ENCODE assay signal across 8 cellular contexts in genomic region chr12:131681746-131682510, GRCh38. TPM values are rescaled to one million over a fixed set of nuclear protein-coding genes. Genes with fewer than 3 reads are reported as not detected.
A peak's percentile ranks its signal among the peaks of the same experiment; 100 is the strongest.
DNase-seq lines count a peak whose midpoint lies in the region; ATAC-seq and TF ChIP-seq lines count a peak whose summit lies in the region.
"Not testable (repeated sequence)": the region's sequence is repeated elsewhere in the genome, so short reads cannot be mapped to it uniquely, and the experiment has no call there.

No MANE protein-coding gene starts in this region.

- peaks cover 3 to 17% (median 16%) of the 10 kb centered on the region in 3 donors for H3K27me3 Mint-ChIP-seq in CD14-positive monocyte (ENCODE audit: low read depth in 3 of 3)
- H3K27me3 Mint-ChIP-seq in activated B cell treated with CpG ODN at 0.5 μM for 24 hours, result not testable (repeated sequence)

- CTCF ChIA-PET in activated B cell treated with CpG ODN at 0.5 μM for 24 hours (lab: Charles Lee), result not testable (repeated sequence)

- 24 to 61% (median 40%) methylated on average over 3 to 24 of the region's 25 CpGs for WGBS in adrenal gland, 4 donors
- WGBS in spleen, 5 donors, result 14 to 51% (median 28%) methylated on average over 19 to 25 of the region's 25 CpGs

- intact Hi-C loops in CD14-positive monocyte (cut with micrococcal nuclease); activated B cell treated with CpG ODN at 0.5 μM for 24 hours (cut with micrococcal nuclease); adrenal gland (cut with DNase I); spleen (cut with DNase I; ENCODE audit: low total_unique reads): not testable (repeated sequence)

- not testable (repeated sequence) for H3K9me3 Mint-ChIP-seq in CD14-positive monocyte, activated B cell treated with CpG ODN at 0.5 μM for 24 hours

- H3K9ac ChIP-seq in iPS-15b (ENCODE audit: low read depth, low read length), result not testable (repeated sequence)

- TF ChIP-seq POLR2A in adrenal gland (IDR thresholded peaks at IDR 0.05); spleen (IDR thresholded peaks at IDR 0.05): not testable (repeated sequence)

- peak overlapping the region in 4 of 7 donors; percentile 42 to 84 (median 74) for H3K27ac Mint-ChIP-seq in CD14-positive monocyte
- not testable (repeated sequence) for H3K27ac Mint-ChIP-seq in activated B cell treated with CpG ODN at 0.5 μM for 24 hours

- H3K27ac ChIP-seq in adrenal gland, result not testable (repeated sequence)
- peak overlapping the region in 2 of 8 donors; percentile 42 to 50 for H3K27ac ChIP-seq in spleen

- POLR2A ChIA-PET in activated B cell treated with CpG ODN at 0.5 μM for 24 hours (lab: Charles Lee), result not testable (repeated sequence)

- H3K36me3 ChIP-seq in adrenal gland (replicated peaks in 1 of 2); iPS-15b (ENCODE audit: control insufficient read depth, insufficient read depth, low read length); spleen: not testable (repeated sequence)

- not testable (repeated sequence) for H3K36me3 Mint-ChIP-seq in CD14-positive monocyte; activated B cell treated with CpG ODN at 0.5 μM for 24 hours (ENCODE audit: low read depth)

- H3K27me3 ChIP-seq in adrenal gland; iPS-15b (ENCODE audit: control insufficient read depth, insufficient read depth, low read length): not testable (repeated sequence)
- H3K27me3 ChIP-seq in spleen (replicated peaks in 1 of 7), result peaks cover 0 to 24% (median 0%) of the 10 kb centered on the region in 7 donors

- DNase-seq in CD14-positive monocyte (ENCODE audit: low spot score); activated B cell treated with CpG ODN at 0.5 μM for 24 hours: not testable (repeated sequence)
- DNase-seq in NCI-H526 treated with DMSO at 0.1 percent for 48 hours (lab: John Stamatoyannopoulos, UW) (peak; percentile 76), adrenal gland (peak in 4 of 7 donors; percentile 28 to 63 (median 35)), spleen (peak; percentile 92)

- H3K4me3 Mint-ChIP-seq in CD14-positive monocyte, result peak overlapping the region; percentile 35 to 92
- not testable (repeated sequence) for H3K4me3 Mint-ChIP-seq in activated B cell treated with CpG ODN at 0.5 μM for 24 hours

- not testable (repeated sequence) for H3K4me1 ChIP-seq in adrenal gland (replicated peaks in 1 of 2); iPS-15b (ENCODE audit: control insufficient read depth, insufficient read depth, low read length)
- H3K4me1 ChIP-seq in spleen, result peaks cover 0 to 15% (median 0%) of the 10 kb centered on the region in 6 donors

- H3K4me1 Mint-ChIP-seq in CD14-positive monocyte, result peaks cover 11% of the 10 kb centered on the region
- not testable (repeated sequence) for H3K4me1 Mint-ChIP-seq in activated B cell treated with CpG ODN at 0.5 μM for 24 hours

- not testable (repeated sequence) for TF ChIP-seq CTCF in CD14-positive monocyte (IDR thresholded peaks at IDR 0.05); activated B cell treated with CpG ODN at 0.5 μM for 24 hours (IDR thresholded peaks at IDR 0.05); adrenal gland (IDR thresholded peaks at IDR 0.05); spleen (IDR thresholded peaks at IDR 0.05 in 8 of 11, conservative IDR thresholded peaks at IDR 0.05 in 3 of 11)

- not testable (repeated sequence) for H3K4me3 ChIP-seq in adrenal gland
- peak overlapping the region; percentile 22 for H3K4me3 ChIP-seq in iPS-15b (ENCODE audit: low read depth, low read length)
- H3K4me3 ChIP-seq in spleen, result peak overlapping the region in 2 of 8 donors; percentile 20 to 51

- ATAC-seq in GM19372 (IDR thresholded peaks at IDR 0.05; ENCODE audit: low read depth, unreplicated experiment) (peak; percentile 99), HG03060 (IDR thresholded peaks at IDR 0.05; ENCODE audit: low read depth, unreplicated experiment) (peak; percentile 72), activated B cell treated with CpG ODN at 0.5 μM for 24 hours (ENCODE audit: low read depth) (peak; percentile 25)

- H3K9me3 ChIP-seq in adrenal gland (replicated peaks in 1 of 3); iPS-15b (ENCODE audit: control insufficient read depth, insufficient read depth, low read length); spleen: not testable (repeated sequence)

RNA-seq across cellular contexts. Expression of gene SFSWAP, which starts 29.0 kb away (rescaled TPM):
- polyA plus RNA-seq in CD14-positive monocyte, result 10 to 100 TPM in 1 of 2 donors, 1 to 10 TPM in 1; 7.3 to 10.7 TPM
- 75.1 and 88.0 TPM in 2 replicates for total RNA-seq in activated B cell treated with CpG ODN at 0.5 μM for 24 hours
- 10 to 100 TPM; 14.0 to 38.4 (median 29.1) TPM for total RNA-seq in adrenal gland
- 10 to 100 TPM; 20.9 to 94.0 (median 60.9) TPM for polyA plus RNA-seq in adrenal gland
- 10 to 100 TPM; 50.4 to 74.4 (median 68.6) TPM for total RNA-seq in spleen
- polyA plus RNA-seq in spleen, result 10 to 100 TPM; 19.5 to 33.7 (median 28.8) TPM

Comparison
In these comparisons a context has a peak if more than half of its experiments do, and no peak if none do; other contexts are left out.
1. ATAC-seq: peak in every context shown above with its lines; median percentile 99 in GM19372; 72 in HG03060; 25 in activated B cell treated with CpG ODN at 0.5 μM for 24 hours.